ENCODE assay signal across 8 cellular contexts in genomic region chr1:155005076-155005971, GRCh38. TPM values are rescaled to one million over a fixed set of nuclear protein-coding genes. Genes with fewer than 3 reads are reported as not detected.
A peak's percentile ranks its signal among the peaks of the same experiment; 100 is the strongest.
DNase-seq lines count a peak whose midpoint lies in the region; ATAC-seq and TF ChIP-seq lines count a peak whose summit lies in the region.

No MANE protein-coding gene starts in this region.

- no peak overlapping the region for H3K27ac ChIP-seq in CD8-positive, alpha-beta T cell (ENCODE audit: low read depth, low read length)
- H3K27ac ChIP-seq in Panc1 (ENCODE audit: low read length) (peak overlapping the region; percentile 99), esophagus (ENCODE audit: low read depth in 2 of 2, low read length in 1 of 2) (peak overlapping the region; percentile 98), neutrophil (peak overlapping the region; percentile 97)

- no peak for TF ChIP-seq CTCF in CD8-positive, alpha-beta T cell (IDR thresholded peaks at IDR 0.05)
- TF ChIP-seq CTCF in Panc1 (IDR thresholded peaks at IDR 0.05) = no peak
- TF ChIP-seq CTCF in neutrophil (IDR thresholded peaks at IDR 0.05) = no peak
- no peak for TF ChIP-seq CTCF in GM13976 (IDR thresholded peaks at IDR 0.05; ENCODE audit: borderline replicate concordance, control extremely low read depth, extremely low read depth, insufficient read depth, missing control alignments)

- H3K36me3 ChIP-seq in CD8-positive, alpha-beta T cell (ENCODE audit: insufficient read depth, low read length) = no peaks in the 10 kb centered on the region
- H3K36me3 ChIP-seq in Panc1 (ENCODE audit: control insufficient read depth, insufficient read depth, low read length) = peaks cover 5% of the 10 kb centered on the region; the same call in 1 of the 2 replicates
- H3K36me3 ChIP-seq in esophagus (ENCODE audit: control insufficient read depth in 2 of 2, insufficient read depth in 2 of 2, low read length in 1 of 2) = no peaks in the 10 kb centered on the region
- H3K36me3 ChIP-seq in neutrophil = no peaks in the 10 kb centered on the region

- H3K9me3 ChIP-seq in CD8-positive, alpha-beta T cell (ENCODE audit: low read length) = no peaks in the 10 kb centered on the region
- H3K9me3 ChIP-seq in Panc1 (ENCODE audit: control insufficient read depth, insufficient read depth, low read depth, low read length) (no peaks in the 10 kb centered on the region), esophagus (ENCODE audit: control insufficient read depth in 2 of 2, insufficient read depth in 1 of 2, low read depth in 1 of 2, low read length in 1 of 2) (no peaks in the 10 kb centered on the region), neutrophil (no peaks in the 10 kb centered on the region)

- peaks cover 76% of the 10 kb centered on the region for H3K4me1 ChIP-seq in CD8-positive, alpha-beta T cell (ENCODE audit: insufficient read depth, low read length)
- H3K4me1 ChIP-seq in Panc1 (ENCODE audit: control insufficient read depth, insufficient read depth, low read length) (peaks cover 40% of the 10 kb centered on the region), esophagus (ENCODE audit: control insufficient read depth in 2 of 2, insufficient read depth in 2 of 2, low read length in 1 of 2) (peaks cover 3 to 26% of the 10 kb centered on the region in 2 donors), neutrophil (ENCODE audit: control insufficient read depth in 1 of 2, insufficient read depth in 1 of 2, low read depth in 1 of 2, low read length in 1 of 2) (peaks cover 68 to 79% of the 10 kb centered on the region in 2 experiments)

- intact Hi-C loops in CD8-positive, alpha-beta T cell (cut with DNase I, micrococcal nuclease) = no loop called here
- intact Hi-C loops in Panc1 (cut with micrococcal nuclease; ENCODE audit: unreplicated experiment) = no loop called here

- H3K36me3 Mint-ChIP-seq in CD8-positive, alpha-beta T cell = peaks cover 2% of the 10 kb centered on the region

- no peaks in the 10 kb centered on the region for H3K27me3 Mint-ChIP-seq in CD8-positive, alpha-beta T cell (ENCODE audit: low read depth)

- 25 to 30% methylated on average over 16 to 17 of the region's 17 CpGs for WGBS in esophagus, 2 donors

- CTCF ChIA-PET in CD8-positive, alpha-beta T cell (lab: Charles Lee) = interaction anchor here (0.6 to 14.0 kb wide), 5 partner anchors 9 to 202 kb away, joined by 3 to 178 read pairs (median 5); partner anchors contain the start of genes FLAD1, LENEP and PYGO2
- CTCF ChIA-PET in Panc1 (lab: Charles Lee) = no interaction called here

- no peaks in the 10 kb centered on the region for H3K27me3 ChIP-seq in CD8-positive, alpha-beta T cell (ENCODE audit: insufficient read depth, low read length)
- H3K27me3 ChIP-seq in Panc1 (ENCODE audit: control insufficient read depth, insufficient read depth, low read length) (no peaks in the 10 kb centered on the region), esophagus (ENCODE audit: control insufficient read depth in 1 of 2, insufficient read depth in 2 of 2, low read length in 2 of 2) (no peaks in the 10 kb centered on the region), neutrophil (no peaks in the 10 kb centered on the region)

- in situ Hi-C loops in Panc1 (cut with HindIII; ENCODE audit: low pct_unique_long_range_greater_than_20kb, low sequenced_read_pairs) = no loop called here
- in situ Hi-C loops in GM13976 (cut with MboI; ENCODE audit: low sequenced_read_pairs, unreplicated experiment) = no loop called here

- TSS peak; percentile 59 for BruUV-seq in Panc1 (replicated peaks; lab: Mats Ljungman, UMichigan)

- no peak overlapping the region for H3K4me3 ChIP-seq in CD8-positive, alpha-beta T cell (ENCODE audit: low read depth, low read length)
- peak overlapping the region; percentile 80 to 98; a peak in 3 of 4 replicates for H3K4me3 ChIP-seq in Panc1 (ENCODE audit: low read depth in 2 of 2, low read length in 2 of 2)
- H3K4me3 ChIP-seq in esophagus (ENCODE audit: low read depth in 1 of 2, low read length in 2 of 2) = peak overlapping the region; percentile 79 to 95
- peak overlapping the region; percentile 85 to 100 for H3K4me3 ChIP-seq in neutrophil (ENCODE audit: low read depth in 1 of 2, low read length in 1 of 2)

- POLR2A ChIA-PET in CD8-positive, alpha-beta T cell (lab: Charles Lee) = interaction anchor here (1.0 to 2.1 kb wide), 3 partner anchors 8 to 23 kb away, joined by 3 to 7 read pairs (median 7); partner anchors contain the start of gene FLAD1
- POLR2A ChIA-PET in Panc1 (lab: Charles Lee) = no interaction called here

- DNase-seq in CD8-positive, alpha-beta T cell = no peak
- no peak for DNase-seq in Panc1 (ENCODE audit: low read depth, low spot score)
- no peak for DNase-seq in NCI-H2171 treated with DMSO at 0.1 percent for 48 hours (lab: John Stamatoyannopoulos, UW)
- DNase-seq in GM13976 (ENCODE audit: low spot score) = no peak
- DNase-seq in Kasumi-1 (lab: John Stamatoyannopoulos, UW) = no peak
- DNase-seq in KG1 (lab: John Stamatoyannopoulos, UW) = no peak

- peak overlapping the region; percentile 79 for H3K27ac Mint-ChIP-seq in CD8-positive, alpha-beta T cell

- H3K4me3 Mint-ChIP-seq in CD8-positive, alpha-beta T cell = peak overlapping the region; percentile 79

- peaks cover 58% of the 10 kb centered on the region for H3K4me1 Mint-ChIP-seq in CD8-positive, alpha-beta T cell (ENCODE audit: low read depth)

- no peak for ATAC-seq in CD8-positive, alpha-beta T cell
- ATAC-seq in Panc1 = peak; percentile 1; the same call in 1 of the 2 replicates

- no peaks in the 10 kb centered on the region for H3K9me3 Mint-ChIP-seq in CD8-positive, alpha-beta T cell

RNA-seq across cellular contexts. Expression of gene ZBTB7B, which starts 2.7 kb away (rescaled TPM):
- total RNA-seq in CD8-positive, alpha-beta T cell = 1 to 10 TPM; 6.9 to 7.1 TPM
- total RNA-seq in Panc1 (2021; ENCODE audit: unreplicated experiment) = 55.8 TPM
- polyA plus RNA-seq in Panc1 (2012; ENCODE audit: insufficient read length) = 51.5 TPM
- polyA plus RNA-seq in esophagus = 10 to 100 TPM; 71.7 to 95.8 TPM

RNA-seq across cellular contexts. Expression of gene LENEP, which starts 11.9 kb away (rescaled TPM):
- total RNA-seq in CD8-positive, alpha-beta T cell = not detected
- 0.67 TPM for total RNA-seq in Panc1 (2021; ENCODE audit: unreplicated experiment)
- polyA plus RNA-seq in Panc1 (2012; ENCODE audit: insufficient read length) = not detected
- under 1 TPM in 1 of 2 donors, not detected in 1; 0.22 TPM for polyA plus RNA-seq in esophagus

RNA-seq across cellular contexts. Expression of gene FLAD1, which starts 22.2 kb away (rescaled TPM):
- total RNA-seq in CD8-positive, alpha-beta T cell = 10 to 100 TPM; 17.4 to 19.0 TPM
- total RNA-seq in Panc1 (2021; ENCODE audit: unreplicated experiment) = 72.8 TPM
- 61.9 TPM for polyA plus RNA-seq in Panc1 (2012; ENCODE audit: insufficient read length)
- 10 to 100 TPM; 27.1 TPM for polyA plus RNA-seq in esophagus

RNA-seq across cellular contexts. Expression of gene DCST2, which starts 28.3 kb away (rescaled TPM):
- total RNA-seq in CD8-positive, alpha-beta T cell = under 1 TPM; 0.52 to 0.61 TPM
- 0.13 TPM for total RNA-seq in Panc1 (2021; ENCODE audit: unreplicated experiment)
- not detected for polyA plus RNA-seq in Panc1 (2012; ENCODE audit: insufficient read length)
- polyA plus RNA-seq in esophagus = 10 to 100 TPM in 1 of 2 donors, 1 to 10 TPM in 1; 1.7 to 10.1 TPM

RNA-seq across cellular contexts. Expression of gene DCST1, which starts 28.3 kb away (rescaled TPM):
- under 1 TPM in 1 of 2 experiments, not detected in 1; 0.30 TPM for total RNA-seq in CD8-positive, alpha-beta T cell
- not detected for total RNA-seq in Panc1 (2021; ENCODE audit: unreplicated experiment)
- polyA plus RNA-seq in Panc1 (2012; ENCODE audit: insufficient read length) = not detected
- under 1 TPM; 0.14 to 0.29 TPM for polyA plus RNA-seq in esophagus
